In the genomic region with DNA sequence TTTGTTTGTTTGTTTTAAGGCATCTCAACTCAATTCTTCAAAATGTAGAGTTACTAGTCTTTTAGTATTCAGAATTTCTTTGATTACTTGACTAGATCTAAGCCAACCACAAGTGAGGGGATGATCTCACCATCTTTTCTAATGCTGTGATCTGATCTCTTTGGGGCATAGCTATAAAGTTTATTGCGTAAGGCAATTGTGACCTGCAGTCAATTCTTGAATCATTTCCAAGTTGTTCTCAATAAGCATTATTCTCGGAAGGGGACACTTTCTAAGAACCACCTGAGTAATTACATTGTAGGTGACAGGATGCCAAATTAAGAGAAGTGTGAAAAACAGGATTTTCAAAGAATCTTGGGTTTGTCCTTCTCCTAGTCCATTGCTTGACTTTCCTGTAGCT, we compare ENCODE assay signal across 18 cellular contexts.
"Had no signal": no experiment of that assay in that cellular context is flagged by ENCODE, and none has a peak within 500 bp of the region (broad histone marks: within the 10 kb centered on the region; RNA-seq: fewer than 3 reads in every experiment).

No MANE protein-coding gene starts in this region.

- H3K4me1 ChIP-seq: Peyer's patch had no signal

- H3K27ac ChIP-seq: Peyer's patch had no signal

- H3K9me3 ChIP-seq: Peyer's patch had no signal

- H3K4me3 ChIP-seq: Peyer's patch had no signal

- H3K27me3 ChIP-seq: Peyer's patch had no signal

- DNase-seq: activated CD4-positive, alpha-beta T cell treated with anti-CD3 and anti-CD28 coated beads for 48 hours; activated CD4-positive, alpha-beta T cell treated with anti-CD3 and anti-CD28 coated beads, Interleukin-2, amount 50 U/mL, for 4 hours; activated CD8-positive, alpha-beta memory T cell treated with anti-CD3 and anti-CD28 coated beads, Interleukin-2, amount 50 U/mL, for 48 hours; activated CD8-positive, alpha-beta T cell treated with anti-CD3 and anti-CD28 coated beads, Interleukin-2, amount 10 ng/mL, durations not matched to agents 7 days and 5 days; activated effector memory CD4-positive, alpha-beta T cell treated with anti-CD3 and anti-CD28 coated beads, Interleukin-2, amount 50 U/mL, for 16 hours; activated naive CD4-positive, alpha-beta T cell treated with anti-CD3 and anti-CD28 coated beads, Interleukin-2, amount 50 U/mL, for 16 hours; activated T-cell treated with anti-CD3 and anti-CD28 coated beads, Interleukin-2, amount 50 U/mL, for 1 hour; aorta; KBM-7; NCI-H1048; NCI-H1417 treated with DMSO at 0.1 percent for 48 hours; NCI-H1694; NCI-H2029; NCI-H2107; NCI-H510A treated with DMSO at 0.1 percent for 48 hours; Peyer's patch; SHP77 treated with DMSO at 0.1 percent for 48 hours had no signal

- ATAC-seq: activated CD4-positive, CD25-positive, alpha-beta regulatory T cell treated with anti-CD3 and anti-CD28 coated beads, Interleukin-2, amount 50 U/mL, for 24 hours; activated CD8-positive, alpha-beta T cell treated with anti-CD3 and anti-CD28 coated beads, Interleukin-2, amount 10 ng/mL, durations not matched to agents 7 days and 5 days had no signal
